9 cellular contexts compared by ENCODE assay signal in genomic region chr10:43667317-43667731, GRCh38. TPM values are rescaled to one million over a fixed set of nuclear protein-coding genes. Genes with fewer than 3 reads are reported as not detected.
DNase-seq lines count a peak whose midpoint lies in the region; ATAC-seq and TF ChIP-seq lines count a peak whose summit lies in the region.
"Had no signal": no experiment of that assay in that cellular context is flagged by ENCODE, and none has a peak within 500 bp of the region (broad histone marks: within the 10 kb centered on the region; RNA-seq: fewer than 3 reads in every experiment).

No MANE protein-coding gene starts in this region.

- no peaks in the 10 kb centered on the region for H3K4me1 ChIP-seq in RWPE2 (ENCODE audit: insufficient read depth, poor library complexity, severe bottlenecking)

- H3K27me3 Mint-ChIP-seq in glutamatergic neuron (ENCODE audit: unreplicated experiment) (peaks cover 11% of the 10 kb centered on the region), endothelial cell (ENCODE audit: unreplicated experiment) (peaks cover 5% of the 10 kb centered on the region)

- TF ChIP-seq CTCF in RWPE2 (IDR thresholded peaks at IDR 0.05; ENCODE audit: poor library complexity, severe bottlenecking) = no peak
- peak; percentile 41 for TF ChIP-seq CTCF in glutamatergic neuron (IDR thresholded peaks at IDR 0.05; ENCODE audit: partially characterized antibody, unreplicated experiment)
- TF ChIP-seq CTCF in retinal pigment epithelial cell (conservative IDR thresholded peaks at IDR 0.05; ENCODE audit: low read depth, low read length) = peak; percentile 52
- no peak for TF ChIP-seq CTCF in endothelial cell (IDR thresholded peaks at IDR 0.05; ENCODE audit: unreplicated experiment)

- H3K4me3 Mint-ChIP-seq in glutamatergic neuron (ENCODE audit: unreplicated experiment) (no peak overlapping the region), endothelial cell (ENCODE audit: unreplicated experiment) (no peak overlapping the region)

- no peaks in the 10 kb centered on the region for H3K9me3 ChIP-seq in RWPE2 (ENCODE audit: severe bottlenecking)

- H3K4me3 ChIP-seq in RWPE2 (ENCODE audit: severe bottlenecking) (no peak overlapping the region), retinal pigment epithelial cell (ENCODE audit: low read length) (peak overlapping the region; percentile 7)

- peak; percentile 54; the same call in 2 of the 3 replicates for ATAC-seq in RWPE2 (ENCODE audit: low read depth)
- ATAC-seq in GM21529 (IDR thresholded peaks at IDR 0.05; ENCODE audit: unreplicated experiment) = no peak

- no peaks in the 10 kb centered on the region for H3K36me3 ChIP-seq in RWPE2 (ENCODE audit: low read depth)

- no peak overlapping the region for H3K27ac ChIP-seq in RWPE2 (ENCODE audit: poor library complexity, severe bottlenecking)

- H3K27ac Mint-ChIP-seq in glutamatergic neuron (ENCODE audit: unreplicated experiment) = no peak overlapping the region
- H3K27ac Mint-ChIP-seq in endothelial cell (ENCODE audit: unreplicated experiment) = no peak overlapping the region

- H3K9me3 Mint-ChIP-seq in glutamatergic neuron (ENCODE audit: unreplicated experiment) (no peaks in the 10 kb centered on the region), endothelial cell (ENCODE audit: unreplicated experiment) (no peaks in the 10 kb centered on the region)

- H3K27me3 ChIP-seq in RWPE2 (ENCODE audit: insufficient read depth, poor library complexity, severe bottlenecking) = no peaks in the 10 kb centered on the region

- H3K4me1 Mint-ChIP-seq in glutamatergic neuron (ENCODE audit: low read depth, unreplicated experiment) (peaks cover 1% of the 10 kb centered on the region), endothelial cell (ENCODE audit: unreplicated experiment) (no peaks in the 10 kb centered on the region)

- H3K36me3 Mint-ChIP-seq in glutamatergic neuron (ENCODE audit: unreplicated experiment) (peaks cover 4% of the 10 kb centered on the region), endothelial cell (ENCODE audit: low read depth, unreplicated experiment) (no peaks in the 10 kb centered on the region)

- DNase-seq in ELF-1 (ENCODE audit: low read depth, low spot score) (peak; percentile 71), RWPE2 (ENCODE audit: low spot score) (no peak), glutamatergic neuron (peak; percentile 41), retinal pigment epithelial cell (ENCODE audit: low read depth) (no peak), NCI-H1105 (lab: John Stamatoyannopoulos, UW) (no peak), endothelial cell (ENCODE audit: low spot score) (no peak)
- DNase-seq in activated CD8-positive, alpha-beta memory T cell treated with anti-CD3 and anti-CD28 coated beads, Interleukin-2, amount 50 U/mL, for 4 hours = no peak
- DNase-seq: Kasumi-1 had no signal

RNA-seq across cellular contexts. Expression of gene ZNF32, which starts 18.6 kb away (rescaled TPM):
- total RNA-seq in glutamatergic neuron (ENCODE audit: unreplicated experiment) (32.1 TPM), endothelial cell (ENCODE audit: unreplicated experiment) (25.7 TPM)

Comparison
In these comparisons a context has a peak if more than half of its experiments do, and no peak if none do; other contexts are left out.
1. DNase-seq: peak in ELF-1 (single experiment) and glutamatergic neuron (single experiment); none in RWPE2 (single experiment), retinal pigment epithelial cell (single experiment), NCI-H1105 (single experiment), activated CD8-positive, alpha-beta memory T cell treated with anti-CD3 and anti-CD28 coated beads, Interleukin-2, amount 50 U/mL, for 4 hours (single experiment) and endothelial cell (single experiment).
2. CTCF ChIP-seq: peak in glutamatergic neuron (single experiment) and retinal pigment epithelial cell (single experiment); none in RWPE2 (single experiment) and endothelial cell (single experiment).